Comparison of ENCODE assay signal across 26 cellular contexts in genomic region chrX:110015027-110015426, GRCh38. TPM values are rescaled to one million over a fixed set of nuclear protein-coding genes. Genes with fewer than 3 reads are reported as not detected.
DNase-seq lines count a peak whose midpoint lies in the region; ATAC-seq and TF ChIP-seq lines count a peak whose summit lies in the region.
"Had no signal": no experiment of that assay in that cellular context is flagged by ENCODE, and none has a peak within 500 bp of the region (broad histone marks: within the 10 kb centered on the region; RNA-seq: fewer than 3 reads in every experiment).

No MANE protein-coding gene starts in this region.

- H4K8ac ChIP-seq in mesendoderm (ENCODE audit: low read depth, low read length): no peak overlapping the region

- H2BK5ac ChIP-seq in mesendoderm (ENCODE audit: low read length): no peak overlapping the region

- H3K4me2 ChIP-seq in mesendoderm (ENCODE audit: low read length): no peak overlapping the region

- H3K36me3 ChIP-seq in mesendoderm (ENCODE audit: control insufficient read depth, insufficient read depth, low read length): no peaks in the 10 kb centered on the region
- H3K36me3 ChIP-seq in thyroid gland: no peaks in the 10 kb centered on the region
- H3K36me3 ChIP-seq: MG63, prostate gland, upper lobe of left lung had no signal

- H3K27ac ChIP-seq in mesendoderm (ENCODE audit: low read depth, low read length) (no peak overlapping the region), thyroid gland (peak overlapping the region in 2 of 3 donors; percentile 47 to 66)
- H3K27ac ChIP-seq: 22Rv1, prostate gland had no signal

- H3K56ac ChIP-seq in mesendoderm (ENCODE audit: low read length): no peak overlapping the region

- no peak for TF ChIP-seq CTCF in thyroid gland (IDR thresholded peaks at IDR 0.05)

- no peaks in the 10 kb centered on the region for H3K27me3 Mint-ChIP-seq in activated naive CD8-positive, alpha-beta T cell treated with anti-CD3 and anti-CD28 coated beads for 36 hours
- H3K27me3 Mint-ChIP-seq: activated CD8-positive, alpha-beta T cell treated with anti-CD3 and anti-CD28 coated beads for 36 hours; stimulated activated naive CD8-positive, alpha-beta T cell treated with anti-CD3 and anti-CD28 coated beads, Interleukin-15, amount 100 ng/mL, for 72 hours had no signal

- no peak for TF ChIP-seq POLR2A in thyroid gland (IDR thresholded peaks at IDR 0.05)

- H3K79me2 ChIP-seq in mesendoderm (ENCODE audit: control insufficient read depth, insufficient read depth, low read length): no peaks in the 10 kb centered on the region

- no peak overlapping the region for H3K4me3 Mint-ChIP-seq in activated naive CD8-positive, alpha-beta T cell treated with anti-CD3 and anti-CD28 coated beads for 36 hours
- H3K4me3 Mint-ChIP-seq: activated CD8-positive, alpha-beta T cell treated with anti-CD3 and anti-CD28 coated beads for 36 hours; activated T-cell treated with anti-CD3 and anti-CD28 coated beads, Interleukin-2, amount 50 U/mL, for 24 hours; CD8-positive, alpha-beta memory T cell; natural killer cell; stimulated activated naive CD8-positive, alpha-beta T cell treated with anti-CD3 and anti-CD28 coated beads, Interleukin-15, amount 100 ng/mL, for 72 hours had no signal

- H3K4me3 ChIP-seq in mesendoderm (ENCODE audit: low read length) (no peak overlapping the region), thyroid gland (replicated peaks in 1 of 3) (no peak overlapping the region)
- H3K4me3 ChIP-seq: MG63, prostate gland, spleen, upper lobe of left lung had no signal

- H3K4me1 Mint-ChIP-seq in activated naive CD8-positive, alpha-beta T cell treated with anti-CD3 and anti-CD28 coated beads for 36 hours: peaks cover 9% of the 10 kb centered on the region
- H3K4me1 Mint-ChIP-seq: stimulated activated naive CD8-positive, alpha-beta T cell treated with anti-CD3 and anti-CD28 coated beads, Interleukin-15, amount 100 ng/mL, for 72 hours had no signal

- H3K23ac ChIP-seq in mesendoderm (ENCODE audit: low read length): no peak overlapping the region

- H3K9me3 Mint-ChIP-seq in activated naive CD8-positive, alpha-beta T cell treated with anti-CD3 and anti-CD28 coated beads for 36 hours: no peaks in the 10 kb centered on the region
- H3K9me3 Mint-ChIP-seq: activated CD8-positive, alpha-beta T cell treated with anti-CD3 and anti-CD28 coated beads for 36 hours; activated T-cell treated with anti-CD3 and anti-CD28 coated beads, Interleukin-2, amount 50 U/mL, for 24 hours; CD8-positive, alpha-beta memory T cell; natural killer cell; stimulated activated naive CD8-positive, alpha-beta T cell treated with anti-CD3 and anti-CD28 coated beads, Interleukin-15, amount 100 ng/mL, for 72 hours had no signal

- no peak overlapping the region for H2AK5ac ChIP-seq in mesendoderm (ENCODE audit: low read length)

- H4K5ac ChIP-seq in mesendoderm (ENCODE audit: low read length): no peak overlapping the region

- no peak overlapping the region for H2BK120ac ChIP-seq in mesendoderm (ENCODE audit: low read depth, low read length)

- H3K4ac ChIP-seq in mesendoderm (ENCODE audit: low read depth, low read length): no peak overlapping the region

- no peaks in the 10 kb centered on the region for H3K79me1 ChIP-seq in mesendoderm (ENCODE audit: low read length)

- peaks cover 13% of the 10 kb centered on the region for H3K36me3 Mint-ChIP-seq in activated naive CD8-positive, alpha-beta T cell treated with anti-CD3 and anti-CD28 coated beads for 36 hours
- H3K36me3 Mint-ChIP-seq: natural killer cell had no signal

- intact Hi-C loops in thyroid gland (cut with DNase I): no loop called here

- H3K18ac ChIP-seq in mesendoderm (ENCODE audit: low read length): no peak overlapping the region

- H3K27ac Mint-ChIP-seq in activated naive CD8-positive, alpha-beta T cell treated with anti-CD3 and anti-CD28 coated beads for 36 hours: no peak overlapping the region
- H3K27ac Mint-ChIP-seq: activated CD8-positive, alpha-beta T cell treated with anti-CD3 and anti-CD28 coated beads for 36 hours; activated T-cell treated with anti-CD3 and anti-CD28 coated beads, Interleukin-2, amount 50 U/mL, for 24 hours had no signal

- WGBS in mesendoderm (ENCODE audit: extremely low coverage, insufficient coverage, low lambda C conversion rate): no CpG with 5 or more reads among the region's 3 CpGs
- 53 to 60% methylated on average over 3 of the region's 3 CpGs for WGBS in thyroid gland, 2 donors

- ATAC-seq in GM19023 (IDR thresholded peaks at IDR 0.05; ENCODE audit: unreplicated experiment): no peak
- ATAC-seq: activated CD8-positive, alpha-beta T cell treated with anti-CD3 and anti-CD28 coated beads for 36 hours; HepG2; natural killer cell; stimulated activated naive CD8-positive, alpha-beta T cell treated with anti-CD3 and anti-CD28 coated beads, Interleukin-15, amount 100 ng/mL, for 72 hours had no signal

- no peaks in the 10 kb centered on the region for H3K27me3 ChIP-seq in mesendoderm (ENCODE audit: insufficient read depth, low read length, poor library complexity)
- H3K27me3 ChIP-seq in thyroid gland: no peaks in the 10 kb centered on the region
- H3K27me3 ChIP-seq: MG63, spleen, upper lobe of left lung had no signal

- H3K4me1 ChIP-seq in mesendoderm (ENCODE audit: control insufficient read depth, low read depth, low read length): no peaks in the 10 kb centered on the region
- H3K4me1 ChIP-seq in thyroid gland: peaks cover 10 to 20% of the 10 kb centered on the region in 2 donors
- H3K4me1 ChIP-seq: prostate gland had no signal

- no peak overlapping the region for H3K9ac ChIP-seq in mesendoderm (ENCODE audit: low read length)

- DNase-seq in NCI-H82 (lab: John Stamatoyannopoulos, UW): peak; percentile 29
- no peak for DNase-seq in NCI-H82 treated with DMSO at 0.1 percent for 48 hours (lab: John Stamatoyannopoulos, UW; ENCODE audit: unreplicated experiment)
- DNase-seq in fibroblast of gingiva (ENCODE audit: low read depth): peak; percentile 1
- DNase-seq in mesendoderm: peak; percentile 19
- no peak for DNase-seq in thyroid gland
- no peak for DNase-seq in activated effector memory CD4-positive, alpha-beta T cell treated with Interleukin-2 at 50 U/mL for 16 hours
- no peak for DNase-seq in activated naive CD8-positive, alpha-beta T cell treated with anti-CD3 and anti-CD28 coated beads for 36 hours
- DNase-seq: activated CD8-positive, alpha-beta T cell treated with anti-CD3 and anti-CD28 coated beads for 36 hours; activated naive CD4-positive, alpha-beta T cell treated with Interleukin-2 at 50 U/mL for 16 hours; activated T-cell treated with anti-CD3 and anti-CD28 coated beads, Interleukin-2, amount 50 U/mL, for 24 hours; AML-193; CD8-positive, alpha-beta memory T cell; islet precursor cell; MG63; natural killer cell; NCI-H1694; NCI-H774; SIG-M5; spleen; stimulated activated CD4-positive, alpha-beta T cell treated with anti-CD3 and anti-CD28 coated beads, Interleukin-4, amount 100 ng/mL, for 24 hours; stimulated activated naive CD8-positive, alpha-beta T cell treated with anti-CD3 and anti-CD28 coated beads, Interleukin-15, amount 100 ng/mL, for 72 hours had no signal

- H3K9me3 ChIP-seq in thyroid gland: no peaks in the 10 kb centered on the region
- H3K9me3 ChIP-seq: MG63, prostate gland, spleen, upper lobe of left lung had no signal

- H2BK15ac ChIP-seq in mesendoderm (replicated peaks; ENCODE audit: low read depth): no peak overlapping the region

RNA-seq across cellular contexts. Expression of gene TMEM164, which starts 12.1 kb away (rescaled TPM):
- 8.2 TPM for polyA plus RNA-seq in mesendoderm (2013, experiment 1 of 2)
- polyA plus RNA-seq in mesendoderm (2013, experiment 2 of 2): 7.6 TPM
- total RNA-seq in thyroid gland: 10 to 100 TPM; 28.8 to 40.0 (median 33.8) TPM
- total RNA-seq in activated naive CD8-positive, alpha-beta T cell treated with anti-CD3 and anti-CD28 coated beads for 36 hours: 10 to 100 TPM in 1 of 2 experiments, 1 to 10 TPM in 1; 9.1 to 11.0 TPM

Comparison
In these comparisons a context has a peak if more than half of its experiments do, and no peak if none do; other contexts are left out.
1. DNase-seq: peak in NCI-H82 (single experiment), fibroblast of gingiva (single experiment) and mesendoderm (single experiment); none in NCI-H82 treated with DMSO at 0.1 percent for 48 hours (single experiment), thyroid gland (0 of 2), activated effector memory CD4-positive, alpha-beta T cell treated with Interleukin-2 at 50 U/mL for 16 hours (single experiment) and activated naive CD8-positive, alpha-beta T cell treated with anti-CD3 and anti-CD28 coated beads for 36 hours (single experiment).